Comparison of ENCODE assay signal across 7 cellular contexts in genomic region chr17:61551255-61551742, GRCh38.
A peak's percentile ranks its signal among the peaks of the same experiment; 100 is the strongest.
DNase-seq lines count a peak whose midpoint lies in the region; ATAC-seq, FAIRE-seq and TF ChIP-seq lines count a peak whose summit lies in the region.

No MANE protein-coding gene starts in this region.

- peak; percentile 82 for TF ChIP-seq CTCF in VCaP (conservative IDR thresholded peaks at IDR 0.05)

- ATAC-seq in HG02840 (IDR thresholded peaks at IDR 0.05; ENCODE audit: low FRiP score, unreplicated experiment): no peak

- peak; percentile 82 for FAIRE-seq in urothelium cell line (lab: Jason Lieb, UNC)

- peak; percentile 77 for DNase-seq in GM03348 (ENCODE audit: low spot score)
- peak; percentile 69 for DNase-seq in LoVo (ENCODE audit: low spot score)
- peak; percentile 5 for DNase-seq in iPS DF 4.7 (ENCODE audit: extremely low read depth, low spot score)
- DNase-seq in urothelium cell line (ENCODE audit: low spot score): peak; percentile 77
- DNase-seq in NCI-H2107 (lab: John Stamatoyannopoulos, UW): no peak

- H3K27ac ChIP-seq in VCaP: no peak overlapping the region
